In the genomic region with DNA sequence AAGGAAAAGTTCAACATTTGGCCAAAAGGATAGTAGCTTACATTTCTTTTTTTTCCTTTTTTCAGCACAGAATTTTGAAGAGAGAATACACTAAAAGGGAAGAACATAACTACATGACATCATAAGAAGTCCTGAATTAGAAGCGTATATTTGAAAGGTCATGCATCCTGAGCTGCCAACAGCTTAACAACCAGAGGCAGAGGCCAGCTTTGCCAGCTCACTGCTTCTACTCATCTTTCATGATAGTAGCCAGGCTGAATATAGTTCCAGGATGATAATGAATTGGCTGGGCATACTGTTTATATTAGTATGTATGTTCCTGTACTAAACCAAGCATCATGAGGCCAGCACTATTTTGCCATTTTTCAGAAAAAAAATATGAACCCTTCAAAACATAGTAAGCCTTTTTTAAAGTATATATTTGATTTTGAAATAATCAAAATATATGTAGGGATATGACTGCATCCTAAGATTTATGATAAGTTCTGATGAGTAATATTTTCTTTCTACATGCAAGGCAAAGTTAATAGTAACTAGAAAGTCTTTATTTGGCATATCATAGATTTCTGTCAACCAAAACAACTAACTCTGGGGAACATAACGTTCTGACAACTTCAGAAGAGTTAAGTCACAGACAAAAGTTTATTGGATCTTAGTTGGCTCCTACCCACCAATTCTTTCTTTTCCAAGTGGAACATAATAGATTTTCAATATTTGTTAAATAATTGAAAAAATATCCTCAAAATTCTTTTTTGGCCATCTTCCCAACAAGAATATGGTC, we compare ENCODE assay signal across 18 cellular contexts.
A peak's percentile ranks its signal among the peaks of the same experiment; 100 is the strongest.
DNase-seq lines count a peak whose midpoint lies in the region; ATAC-seq, FAIRE-seq and TF ChIP-seq lines count a peak whose summit lies in the region.
"Had no signal": no experiment of that assay in that cellular context is flagged by ENCODE, and none has a peak within 500 bp of the region (broad histone marks: within the 10 kb centered on the region; RNA-seq: fewer than 3 reads in every experiment).

No MANE protein-coding gene starts in this region.

- H3K36me3 ChIP-seq in SJCRH30, result no peaks in the 10 kb centered on the region

- ATAC-seq in HG02642 (IDR thresholded peaks at IDR 0.05; ENCODE audit: poor library complexity, unreplicated experiment), result no peak
- ATAC-seq: Panc1, T-helper 17 cell had no signal

- peaks cover 13% of the 10 kb centered on the region for H3K4me1 ChIP-seq in SJCRH30
- H3K4me1 ChIP-seq: parathyroid adenoma had no signal

- H3K9me3 ChIP-seq in SJCRH30 (replicated peaks), result no peaks in the 10 kb centered on the region

- DNase-seq in H54 (ENCODE audit: insufficient read length, low spot score), result no peak
- DNase-seq in SJCRH30, result peak in 1 of 2 experiments; percentile 10
- DNase-seq in fibroblast of peridontal ligament (ENCODE audit: extremely low read depth), result peak; percentile 43
- DNase-seq in pulmonary artery endothelial cell (ENCODE audit: low read depth, low spot score), result peak; percentile 22
- no peak for DNase-seq in activated CD4-positive, CD25-positive, alpha-beta regulatory T cell treated with anti-CD3 and anti-CD28 coated beads, Interleukin-2, amount 50 U/mL, for 72 hours
- no peak for DNase-seq in stimulated activated CD4-positive, alpha-beta T cell treated with anti-CD3 and anti-CD28 coated beads, Interleukin-15, amount 100 ng/mL, for 24 hours
- no peak for DNase-seq in hypothalamus (lab: John Stamatoyannopoulos, UW)
- DNase-seq: activated CD4-positive, alpha-beta T cell treated with anti-CD3 and anti-CD28 coated beads, Interleukin-2, amount 10 ng/mL, durations not matched to agents 7 days and 5 days; MM.1S; NCI-H2171 treated with DMSO at 0.1 percent for 48 hours; stimulated activated CD4-positive, alpha-beta T cell treated with anti-CD3 and anti-CD28 coated beads, Interleukin-4, amount 100 ng/mL, for 4 hours; stimulated activated naive CD4-positive, alpha-beta T cell treated with Interleukin-2 at 50 U/mL for 16 hours; T-helper 17 cell had no signal

- no peaks in the 10 kb centered on the region for H3K27me3 ChIP-seq in SJCRH30

- peak; percentile 73 for FAIRE-seq in H54 (lab: Jason Lieb, UNC)
- FAIRE-seq: G401.6, H1 had no signal

- peak overlapping the region; percentile 43 for H3K27ac ChIP-seq in SJCRH30
- H3K27ac ChIP-seq: parathyroid adenoma had no signal

- no peak overlapping the region for H3K4me3 ChIP-seq in SJCRH30

- TF ChIP-seq POLR2A in H54 (IDR thresholded peaks at IDR 0.05; ENCODE audit: low read depth, low read length), result no peak

Comparison
In these comparisons a context has a peak if more than half of its experiments do, and no peak if none do; other contexts are left out.
1. DNase-seq: peak in fibroblast of peridontal ligament (single experiment) and pulmonary artery endothelial cell (single experiment); none in H54 (single experiment), activated CD4-positive, CD25-positive, alpha-beta regulatory T cell treated with anti-CD3 and anti-CD28 coated beads, Interleukin-2, amount 50 U/mL, for 72 hours (single experiment), stimulated activated CD4-positive, alpha-beta T cell treated with anti-CD3 and anti-CD28 coated beads, Interleukin-15, amount 100 ng/mL, for 24 hours (single experiment) and hypothalamus (0 of 51).